In genomic region chr17:38728290-38728831, GRCh38 we compare ENCODE assay signal across 9 cellular contexts. TPM values are rescaled to one million over a fixed set of nuclear protein-coding genes. Genes with fewer than 3 reads are reported as not detected.
DNase-seq lines count a peak whose midpoint lies in the region; ATAC-seq and TF ChIP-seq lines count a peak whose summit lies in the region.
"Had no signal": no experiment of that assay in that cellular context is flagged by ENCODE, and none has a peak within 500 bp of the region (broad histone marks: within the 10 kb centered on the region; RNA-seq: fewer than 3 reads in every experiment).

No MANE protein-coding gene starts in this region.

- H3K9me3 ChIP-seq in MM.1S (replicated peaks; ENCODE audit: insufficient read depth, low read length) (no peaks in the 10 kb centered on the region), esophagus (ENCODE audit: control insufficient read depth in 2 of 2, insufficient read depth in 1 of 2, low read depth in 1 of 2, low read length in 1 of 2) (no peaks in the 10 kb centered on the region)

- H3K27ac Mint-ChIP-seq in glutamatergic neuron (ENCODE audit: unreplicated experiment) (no peak overlapping the region), endothelial cell (ENCODE audit: unreplicated experiment) (no peak overlapping the region)

- H3K4me1 Mint-ChIP-seq in glutamatergic neuron (ENCODE audit: low read depth, unreplicated experiment) (peaks cover 8% of the 10 kb centered on the region), endothelial cell (ENCODE audit: unreplicated experiment) (peaks cover 35% of the 10 kb centered on the region)

- H3K4me3 ChIP-seq in MM.1S (ENCODE audit: low read length) (no peak overlapping the region), esophagus (ENCODE audit: low read depth in 1 of 2, low read length in 2 of 2) (no peak overlapping the region)
- H3K4me3 ChIP-seq: SK-N-MC had no signal

- H3K36me3 ChIP-seq in MM.1S (replicated peaks; ENCODE audit: insufficient read depth, low read length) (no peaks in the 10 kb centered on the region), esophagus (ENCODE audit: control insufficient read depth in 2 of 2, insufficient read depth in 2 of 2, low read length in 1 of 2) (peaks cover 0 to 14% of the 10 kb centered on the region in 2 donors)

- TF ChIP-seq CTCF in MM.1S (IDR thresholded peaks at IDR 0.05; ENCODE audit: low read length): no peak
- TF ChIP-seq CTCF in glutamatergic neuron (IDR thresholded peaks at IDR 0.05; ENCODE audit: partially characterized antibody, unreplicated experiment): no peak
- no peak for TF ChIP-seq CTCF in endothelial cell (IDR thresholded peaks at IDR 0.05; ENCODE audit: unreplicated experiment)

- DNase-seq in MM.1S (peak; percentile 10), glutamatergic neuron (no peak), endothelial cell (ENCODE audit: low spot score) (no peak)
- peak; percentile 56 for DNase-seq in activated CD4-positive, alpha-beta T cell treated with anti-CD3 and anti-CD28 coated beads, Interleukin-2, amount 50 U/mL, for 1 hour
- peak; percentile 62 for DNase-seq in stimulated activated naive CD8-positive, alpha-beta T cell treated with anti-CD3 and anti-CD28 coated beads, Interleukin-15, Interleukin-2, amounts not matched to agents 100 U/mL and 50 U/mL, for 24 hours

- H4K20me1 ChIP-seq in MM.1S (ENCODE audit: insufficient read depth, low read length): no peaks in the 10 kb centered on the region

- WGBS in esophagus, 2 donors: 66 to 68% methylated on average over 7 to 8 of the region's 8 CpGs

- no peaks in the 10 kb centered on the region for H3K27me3 ChIP-seq in MM.1S (replicated peaks; ENCODE audit: insufficient read depth, low read length)
- H3K27me3 ChIP-seq in esophagus (ENCODE audit: control insufficient read depth in 1 of 2, insufficient read depth in 2 of 2, low read length in 2 of 2): no peaks in the 10 kb centered on the region

- H3K27me3 Mint-ChIP-seq in glutamatergic neuron (ENCODE audit: unreplicated experiment) (peaks cover 5% of the 10 kb centered on the region), endothelial cell (ENCODE audit: unreplicated experiment) (peaks cover 16% of the 10 kb centered on the region)

- H3K79me2 ChIP-seq in MM.1S (ENCODE audit: low read length): peaks cover 14% of the 10 kb centered on the region

- no peak overlapping the region for H3K4me3 Mint-ChIP-seq in glutamatergic neuron (ENCODE audit: unreplicated experiment)
- no peak overlapping the region for H3K4me3 Mint-ChIP-seq in endothelial cell (ENCODE audit: unreplicated experiment)

- peaks cover 19% of the 10 kb centered on the region for H3F3A ChIP-seq in MM.1S (ENCODE audit: insufficient read depth, low read length)

- H3K27ac ChIP-seq in MM.1S (ENCODE audit: low read length): no peak overlapping the region
- H3K27ac ChIP-seq in esophagus (ENCODE audit: low read depth in 2 of 2, low read length in 1 of 2): peak overlapping the region; percentile 8 to 48
- H3K27ac ChIP-seq: HL-60 had no signal

- H3K4me2 ChIP-seq in MM.1S (ENCODE audit: low read depth, low read length): no peak overlapping the region

- no peak overlapping the region for H3K9ac ChIP-seq in MM.1S (ENCODE audit: low read length)

- H3K9me2 ChIP-seq in MM.1S (replicated peaks; ENCODE audit: insufficient read depth, low read length): no peaks in the 10 kb centered on the region

- H3K4me1 ChIP-seq in MM.1S (ENCODE audit: low read length): 0 out of 2 replicates have a peak, but pooled peaks cover 4% of the 10 kb centered on the region
- H3K4me1 ChIP-seq in esophagus (ENCODE audit: control insufficient read depth in 2 of 2, insufficient read depth in 2 of 2, low read length in 1 of 2): peaks cover 2 to 17% of the 10 kb centered on the region in 2 donors

- H3K36me3 Mint-ChIP-seq in glutamatergic neuron (ENCODE audit: unreplicated experiment): no peaks in the 10 kb centered on the region
- H3K36me3 Mint-ChIP-seq in endothelial cell (ENCODE audit: low read depth, unreplicated experiment): peaks cover 19% of the 10 kb centered on the region

- no peak overlapping the region for H2AFZ ChIP-seq in MM.1S (ENCODE audit: low read length)

- ATAC-seq in stimulated activated naive CD8-positive, alpha-beta T cell treated with anti-CD3 and anti-CD28 coated beads, Interleukin-15, Interleukin-2, amounts not matched to agents 100 U/mL and 50 U/mL, for 24 hours: peak; percentile 4
- no peak for ATAC-seq in HG02852 (IDR thresholded peaks at IDR 0.05; ENCODE audit: unreplicated experiment)

- H3K9me3 Mint-ChIP-seq in glutamatergic neuron (ENCODE audit: unreplicated experiment) (peaks cover 12% of the 10 kb centered on the region), endothelial cell (ENCODE audit: unreplicated experiment) (no peaks in the 10 kb centered on the region)

RNA-seq across cellular contexts. Expression of gene CISD3, which starts 1.8 kb away (rescaled TPM):
- 10 to 100 TPM; 14.5 to 28.5 TPM for polyA plus RNA-seq in esophagus
- total RNA-seq in glutamatergic neuron (ENCODE audit: unreplicated experiment) (3.2 TPM), endothelial cell (ENCODE audit: unreplicated experiment) (17.0 TPM)

RNA-seq across cellular contexts. Expression of gene PCGF2, which starts 19.8 kb away (rescaled TPM):
- polyA plus RNA-seq in esophagus: 10 to 100 TPM in 1 of 2 donors, 1 to 10 TPM in 1; 9.4 to 22.4 TPM
- 70.1 TPM for total RNA-seq in glutamatergic neuron (ENCODE audit: unreplicated experiment)
- 79.4 TPM for total RNA-seq in endothelial cell (ENCODE audit: unreplicated experiment)

RNA-seq across cellular contexts. Expression of gene MLLT6, which starts 23.3 kb away (rescaled TPM):
- 10 to 100 TPM; 20.9 to 66.1 TPM for polyA plus RNA-seq in esophagus
- total RNA-seq in glutamatergic neuron (ENCODE audit: unreplicated experiment): 59.8 TPM
- 33.8 TPM for total RNA-seq in endothelial cell (ENCODE audit: unreplicated experiment)

RNA-seq across cellular contexts. Expression of gene PSMB3, which starts 24.2 kb away (rescaled TPM):
- 100 to 1,000 TPM; 198 to 204 TPM for polyA plus RNA-seq in esophagus
- total RNA-seq in glutamatergic neuron (ENCODE audit: unreplicated experiment) (121 TPM), endothelial cell (ENCODE audit: unreplicated experiment) (175 TPM)

RNA-seq across cellular contexts. Expression of gene EPOP, which starts 53.6 kb away (rescaled TPM):
- polyA plus RNA-seq in esophagus: 1 to 10 TPM; 1.1 to 1.9 TPM
- total RNA-seq in glutamatergic neuron (ENCODE audit: unreplicated experiment) (2.0 TPM), endothelial cell (ENCODE audit: unreplicated experiment) (1.3 TPM)

Comparison
In these comparisons a context has a peak if more than half of its experiments do, and no peak if none do; other contexts are left out.
1. DNase-seq: peak in MM.1S (single experiment), activated CD4-positive, alpha-beta T cell treated with anti-CD3 and anti-CD28 coated beads, Interleukin-2, amount 50 U/mL, for 1 hour (single experiment) and stimulated activated naive CD8-positive, alpha-beta T cell treated with anti-CD3 and anti-CD28 coated beads, Interleukin-15, Interleukin-2, amounts not matched to agents 100 U/mL and 50 U/mL, for 24 hours (single experiment); none in glutamatergic neuron (single experiment) and endothelial cell (single experiment).